In the genomic region with DNA sequence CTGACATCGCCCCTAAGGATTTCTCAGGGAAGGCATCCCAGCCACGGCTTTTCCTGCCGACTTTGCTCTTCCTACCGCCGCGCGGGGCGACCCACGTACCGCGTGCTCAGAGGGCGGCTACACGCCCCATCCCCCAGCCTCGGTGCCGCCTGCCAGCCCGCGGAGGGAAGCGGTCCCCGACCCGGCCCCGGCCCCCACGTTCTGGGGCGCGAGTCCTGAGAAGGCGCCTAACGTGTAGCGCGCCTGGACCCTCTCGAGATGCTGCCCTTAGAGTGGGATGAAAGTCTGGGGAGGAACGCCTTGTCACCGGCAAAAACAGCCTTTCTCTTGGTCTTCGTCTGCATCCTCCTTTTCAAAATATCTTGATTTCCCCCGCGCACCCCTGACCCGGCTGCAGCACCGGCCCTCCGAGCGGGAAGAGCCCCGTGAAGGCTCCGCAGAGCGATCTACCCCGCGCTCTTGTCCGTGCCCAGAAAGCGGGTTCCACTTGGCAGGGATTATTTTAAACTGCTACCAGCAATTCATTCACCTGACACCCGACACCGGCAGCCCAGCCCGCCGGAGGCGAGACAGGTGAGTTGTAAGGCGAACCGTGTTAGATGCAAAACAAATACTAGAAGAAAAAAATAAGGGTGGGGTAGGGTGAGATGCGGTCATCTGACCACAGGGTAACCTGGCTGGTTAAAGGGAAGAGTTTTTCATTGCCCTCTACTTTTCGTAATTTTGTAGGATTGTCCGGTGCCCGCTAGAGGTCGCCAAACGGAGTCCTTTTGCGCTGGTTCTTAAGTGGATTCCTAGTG, we compare ENCODE assay signal across 1 cellular context.
TF ChIP-seq lines count a peak whose summit lies in the region.

No MANE protein-coding gene starts in this region.

TF ChIP-seq in HCT116, 20 proteins besides CTCF, POLR2A, EP300 and RAD21 (continued from another document):
- TF ChIP-seq MAX (IDR thresholded peaks at IDR 0.05) (peak; percentile 54), YY1 (IDR thresholded peaks at IDR 0.05; ENCODE audit: extremely low read depth, insufficient replicate concordance, low read depth, low read length) (no peak), ZNF274 (IDR thresholded peaks at IDR 0.05; ENCODE audit: low read depth, low read length) (no peak), ELF1 (IDR thresholded peaks at IDR 0.05; ENCODE audit: borderline replicate concordance, low read depth) (no peak), CBX3 (IDR thresholded peaks at IDR 0.05; ENCODE audit: low read depth) (peak; percentile 32; the same call in 1 of the 2 replicates), EZH2phosphoT487 (IDR thresholded peaks at IDR 0.05; ENCODE audit: borderline replicate concordance) (no peak), POLR2AphosphoS5 (IDR thresholded peaks at IDR 0.05; ENCODE audit: low read depth, low read length) (no peak), ATF3 (IDR thresholded peaks at IDR 0.05) (no peak), CEBPB (IDR thresholded peaks at IDR 0.05; ENCODE audit: low read depth) (no peak), ZFX (IDR thresholded peaks at IDR 0.05) (no peak), EZH2 (IDR thresholded peaks at IDR 0.05) (no peak)
- TF ChIP-seq, protein P1, sequence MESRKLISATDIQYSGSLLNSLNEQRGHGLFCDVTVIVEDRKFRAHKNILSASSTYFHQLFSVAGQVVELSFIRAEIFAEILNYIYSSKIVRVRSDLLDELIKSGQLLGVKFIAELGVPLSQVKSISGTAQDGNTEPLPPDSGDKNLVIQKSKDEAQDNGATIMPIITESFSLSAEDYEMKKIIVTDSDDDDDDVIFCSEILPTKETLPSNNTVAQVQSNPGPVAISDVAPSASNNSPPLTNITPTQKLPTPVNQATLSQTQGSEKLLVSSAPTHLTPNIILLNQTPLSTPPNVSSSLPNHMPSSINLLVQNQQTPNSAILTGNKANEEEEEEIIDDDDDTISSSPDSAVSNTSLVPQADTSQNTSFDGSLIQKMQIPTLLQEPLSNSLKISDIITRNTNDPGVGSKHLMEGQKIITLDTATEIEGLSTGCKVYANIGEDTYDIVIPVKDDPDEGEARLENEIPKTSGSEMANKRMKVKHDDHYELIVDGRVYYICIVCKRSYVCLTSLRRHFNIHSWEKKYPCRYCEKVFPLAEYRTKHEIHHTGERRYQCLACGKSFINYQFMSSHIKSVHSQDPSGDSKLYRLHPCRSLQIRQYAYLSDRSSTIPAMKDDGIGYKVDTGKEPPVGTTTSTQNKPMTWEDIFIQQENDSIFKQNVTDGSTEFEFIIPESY (IDR thresholded peaks at IDR 0.05; ENCODE audit: extremely low read depth, insufficient replicate concordance, low read length) = no peak
